In the genomic region with DNA sequence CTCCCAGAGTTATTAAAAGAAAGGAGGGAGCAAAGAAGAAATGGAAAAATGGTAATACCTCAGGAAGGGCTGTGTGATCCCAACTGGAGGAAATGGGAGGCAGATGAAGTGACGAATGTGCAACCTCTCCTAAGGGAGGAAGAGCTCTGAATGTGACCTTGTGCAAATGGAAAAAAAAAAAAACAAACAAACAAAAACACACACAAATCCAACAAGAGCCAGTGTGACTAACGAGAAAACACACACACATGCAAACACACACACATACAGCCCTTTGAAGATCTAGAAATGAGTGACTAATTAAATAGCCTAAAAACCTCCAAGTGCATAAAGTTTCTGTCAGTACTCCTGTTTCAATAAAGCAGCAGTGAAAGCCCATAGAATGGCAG, we compare ENCODE assay signal across 15 cellular contexts. TPM values are rescaled to one million over a fixed set of nuclear protein-coding genes. Genes with fewer than 3 reads are reported as not detected.
A peak's percentile ranks its signal among the peaks of the same experiment; 100 is the strongest.
DNase-seq lines count a peak whose midpoint lies in the region; ATAC-seq and TF ChIP-seq lines count a peak whose summit lies in the region.
"Had no signal": no experiment of that assay in that cellular context is flagged by ENCODE, and none has a peak within 500 bp of the region (broad histone marks: within the 10 kb centered on the region; RNA-seq: fewer than 3 reads in every experiment).

No MANE protein-coding gene starts in this region.

- H3K27me3 Mint-ChIP-seq in HFFc6 (ENCODE audit: insufficient read depth): no peaks in the 10 kb centered on the region; the same call in 1 of the 2 replicates
- H3K27me3 Mint-ChIP-seq: activated naive CD8-positive, alpha-beta T cell treated with anti-CD3 and anti-CD28 coated beads, Interleukin-2, amount 10 ng/mL, durations not matched to agents 7 days and 5 days; effector memory CD8-positive, alpha-beta T cell; T-cell had no signal

- POLR2A ChIA-PET in PC-9 (lab: Charles Lee; ENCODE audit: unreplicated experiment): interaction anchor here (0.6 to 1.4 kb wide), 4 partner anchors 23 to 49 kb away, joined by 4 to 28 read pairs (median 6); partner anchors contain the start of gene CCN1

- no peaks in the 10 kb centered on the region for H3K9me3 Mint-ChIP-seq in HFFc6

- H3K27ac ChIP-seq in ascending aorta (peak overlapping the region; percentile 82 to 91), stomach smooth muscle (ENCODE audit: low read length) (peak overlapping the region; percentile 82), WERI-Rb-1 (no peak overlapping the region), PC-9 (no peak overlapping the region)

- H2AFZ ChIP-seq in PC-9: no peak overlapping the region

- H3K4me3 ChIP-seq in ascending aorta: no peak overlapping the region
- H3K4me3 ChIP-seq in stomach smooth muscle (ENCODE audit: low read length in 2 of 2): peak overlapping the region in 1 of 2 donors; percentile 22
- H3K4me3 ChIP-seq in WERI-Rb-1 (ENCODE audit: low read depth, low read length): no peak overlapping the region
- no peak overlapping the region for H3K4me3 ChIP-seq in PC-9
- H3K4me3 ChIP-seq: GM12878 had no signal

- CTCF ChIA-PET in PC-9 (lab: Charles Lee): interaction anchor here (1.1 kb wide), 1 partner anchor 63 kb away, joined by 4 read pairs; no protein-coding TSS in a partner anchor

- no peaks in the 10 kb centered on the region for H3K79me2 ChIP-seq in PC-9 (ENCODE audit: low read depth)

- ATAC-seq in left lobe of liver (peak; percentile 52), Right ventricle myocardium superior (ENCODE audit: poor library complexity) (no peak)
- ATAC-seq: effector memory CD8-positive, alpha-beta T cell; GM12878; T-cell had no signal

- peak overlapping the region in 1 of 2 donors; percentile 21 for H3K9ac ChIP-seq in stomach smooth muscle (ENCODE audit: low read length in 2 of 2)

- no peaks in the 10 kb centered on the region for H3K9me3 ChIP-seq in ascending aorta
- H3K9me3 ChIP-seq in stomach smooth muscle (ENCODE audit: control insufficient read depth in 2 of 2, low read length in 2 of 2): no peaks in the 10 kb centered on the region
- no peaks in the 10 kb centered on the region for H3K9me3 ChIP-seq in WERI-Rb-1 (ENCODE audit: severe bottlenecking)
- no peaks in the 10 kb centered on the region for H3K9me3 ChIP-seq in PC-9 (ENCODE audit: insufficient read depth, low read depth)

- H3F3A ChIP-seq in PC-9 (ENCODE audit: insufficient read depth, low read depth): no peaks in the 10 kb centered on the region

- H4K20me1 ChIP-seq in PC-9 (ENCODE audit: insufficient read depth): no peaks in the 10 kb centered on the region

- intact Hi-C loops in ascending aorta (cut with DNase I) (loop anchor here (5.0 kb wide), 1 partner anchor 47 kb away; the partner anchor contains the start of gene CCN1), Right ventricle myocardium superior (cut with DNase I) (no loop called here), PC-9 (cut with micrococcal nuclease; ENCODE audit: unreplicated experiment) (loop anchor here (1.0 kb wide), 1 partner anchor 17 kb away; no protein-coding TSS in a partner anchor)

- no peak overlapping the region for H3K4me2 ChIP-seq in PC-9

- H3K36me3 ChIP-seq in ascending aorta (no peaks in the 10 kb centered on the region), stomach smooth muscle (ENCODE audit: control insufficient read depth in 2 of 2, insufficient read depth in 2 of 2, low read length in 2 of 2) (no peaks in the 10 kb centered on the region), WERI-Rb-1 (no peaks in the 10 kb centered on the region), PC-9 (ENCODE audit: low read depth) (no peaks in the 10 kb centered on the region)

- no peaks in the 10 kb centered on the region for H3K9me2 ChIP-seq in PC-9 (ENCODE audit: insufficient read depth)

- H3K4me1 ChIP-seq in ascending aorta (peaks cover 2 to 21% of the 10 kb centered on the region in 2 donors), stomach smooth muscle (ENCODE audit: control insufficient read depth, insufficient read depth, low read length) (peaks cover 6% of the 10 kb centered on the region), PC-9 (replicated peaks; ENCODE audit: insufficient read depth) (no peaks in the 10 kb centered on the region)

- TF ChIP-seq CTCF in HFFc6 (IDR thresholded peaks at IDR 0.05) (no peak), ascending aorta (IDR thresholded peaks at IDR 0.05) (no peak), WERI-Rb-1 (IDR thresholded peaks at IDR 0.05; ENCODE audit: low read depth, low read length) (no peak), PC-9 (conservative IDR thresholded peaks at IDR 0.05) (no peak)

- H3K4me1 Mint-ChIP-seq in HFFc6 (ENCODE audit: low read depth): peaks cover 43% of the 10 kb centered on the region
- H3K4me1 Mint-ChIP-seq: activated naive CD8-positive, alpha-beta T cell treated with anti-CD3 and anti-CD28 coated beads, Interleukin-2, amount 10 ng/mL, durations not matched to agents 7 days and 5 days; T-cell had no signal

- H3K27me3 ChIP-seq in ascending aorta (no peaks in the 10 kb centered on the region), stomach smooth muscle (ENCODE audit: control insufficient read depth in 1 of 2, insufficient read depth in 2 of 2, low read length in 2 of 2) (no peaks in the 10 kb centered on the region), WERI-Rb-1 (ENCODE audit: insufficient read depth, low read depth, severe bottlenecking) (no peaks in the 10 kb centered on the region), PC-9 (ENCODE audit: insufficient read depth, low read depth) (no peaks in the 10 kb centered on the region)

- no peak for DNase-seq in HFFc6
- no peak for DNase-seq in ascending aorta (ENCODE audit: low spot score in 2 of 2)
- DNase-seq in left lobe of liver (ENCODE audit: low spot score): no peak
- no peak for DNase-seq in WERI-Rb-1
- DNase-seq in middle frontal gyrus (ENCODE audit: extremely low spot score, low spot score): no peak
- no peak for DNase-seq in Right ventricle myocardium superior
- no peak for DNase-seq in PC-9
- DNase-seq: activated naive CD8-positive, alpha-beta T cell treated with anti-CD3 and anti-CD28 coated beads, Interleukin-2, amount 10 ng/mL, durations not matched to agents 7 days and 5 days; effector memory CD8-positive, alpha-beta T cell; hippocampal formation; NCI-H446; T-cell had no signal

- no TSS peak for BruUV-seq in PC-9 (replicated peaks; lab: Mats Ljungman, UMichigan)

- peaks cover 22% of the 10 kb centered on the region for H3K36me3 Mint-ChIP-seq in HFFc6 (ENCODE audit: low read depth)

- H3K27ac Mint-ChIP-seq in HFFc6: peak overlapping the region; percentile 96
- H3K27ac Mint-ChIP-seq: activated naive CD8-positive, alpha-beta T cell treated with anti-CD3 and anti-CD28 coated beads, Interleukin-2, amount 10 ng/mL, durations not matched to agents 7 days and 5 days; effector memory CD8-positive, alpha-beta T cell; T-cell had no signal

- peak overlapping the region; percentile 82 for H3K4me3 Mint-ChIP-seq in HFFc6
- H3K4me3 Mint-ChIP-seq: activated naive CD8-positive, alpha-beta T cell treated with anti-CD3 and anti-CD28 coated beads, Interleukin-2, amount 10 ng/mL, durations not matched to agents 7 days and 5 days; effector memory CD8-positive, alpha-beta T cell; T-cell had no signal

RNA-seq across cellular contexts. Expression of gene CCN1, which starts 49.0 kb away (rescaled TPM):
- total RNA-seq in HFFc6 (2021; fragmentation: NEBNext Ultra II Directional; extraction: Animal tissue kit (Norgen Biotek cat#: 25700)): 1,000 to 10,000 TPM in 3 of 6 experiments, 100 to 1,000 TPM in 3; 877 to 1,071 (median 1,004) TPM
- total RNA-seq in ascending aorta: 933 TPM
- 16.8 TPM for total RNA-seq in left lobe of liver
- total RNA-seq in Right ventricle myocardium superior: 29.4 TPM
- total RNA-seq in PC-9 (2021): 75.6 and 92.8 TPM in 2 replicates
- total RNA-seq: activated CD8-positive, alpha-beta memory T cell treated with anti-CD3 and anti-CD28 coated beads for 36 hours; activated naive CD8-positive, alpha-beta T cell treated with anti-CD3 and anti-CD28 coated beads, Interleukin-2, amount 10 ng/mL, durations not matched to agents 7 days and 5 days had no signal

Comparison
In these comparisons a context has a peak if more than half of its experiments do, and no peak if none do; other contexts are left out.
1. H3K27ac ChIP-seq: peak in ascending aorta (2 of 2) and stomach smooth muscle (single experiment); none in WERI-Rb-1 (single experiment) and PC-9 (single experiment).